Comparison of ENCODE assay signal across 19 cellular contexts in genomic region chr9:72826954-72827953, GRCh38.
DNase-seq lines count a peak whose midpoint lies in the region; ATAC-seq and TF ChIP-seq lines count a peak whose summit lies in the region.
"Had no signal": no experiment of that assay in that cellular context is flagged by ENCODE, and none has a peak within 500 bp of the region (broad histone marks: within the 10 kb centered on the region; RNA-seq: fewer than 3 reads in every experiment).

No MANE protein-coding gene starts in this region.

- no peaks in the 10 kb centered on the region for H3K9me3 Mint-ChIP-seq in stimulated activated effector memory CD8-positive, alpha-beta T cell treated with anti-CD3 and anti-CD28 coated beads, Interleukin-12 subunit alpha, Interleukin-12 subunit beta, amount 100 ng/mL, for 72 hours
- H3K9me3 Mint-ChIP-seq: activated naive CD8-positive, alpha-beta T cell treated with anti-CD3 and anti-CD28 coated beads for 36 hours; central memory CD8-positive, alpha-beta T cell; effector memory CD8-positive, alpha-beta T cell had no signal

- H3K4me1 ChIP-seq in heart left ventricle (peaks cover 0 to 17% (median 0%) of the 10 kb centered on the region in 12 donors), muscle layer of duodenum (ENCODE audit: control insufficient read depth in 1 of 2, insufficient read depth in 2 of 2, low read length in 2 of 2) (peaks cover 0 to 7% of the 10 kb centered on the region in 2 donors), uterus (no peaks in the 10 kb centered on the region)

- peaks cover 3% of the 10 kb centered on the region for H3K4me1 Mint-ChIP-seq in stimulated activated effector memory CD8-positive, alpha-beta T cell treated with anti-CD3 and anti-CD28 coated beads, Interleukin-12 subunit alpha, Interleukin-12 subunit beta, amount 100 ng/mL, for 72 hours
- H3K4me1 Mint-ChIP-seq: activated naive CD8-positive, alpha-beta T cell treated with anti-CD3 and anti-CD28 coated beads for 36 hours; central memory CD8-positive, alpha-beta T cell had no signal

- H3K27me3 ChIP-seq in heart left ventricle (no peaks in the 10 kb centered on the region), muscle layer of duodenum (ENCODE audit: low read depth, low read length) (no peaks in the 10 kb centered on the region), uterus (no peaks in the 10 kb centered on the region)
- H3K27me3 ChIP-seq: BLaER1 treated with 17β-estradiol and CSF1 and Interleukin-3, amounts not matched to agents 10 nM and 100 nM; SJSA1; testis had no signal

- H3K9me3 ChIP-seq in heart left ventricle (no peaks in the 10 kb centered on the region), muscle layer of duodenum (ENCODE audit: control insufficient read depth in 1 of 2, low read length in 2 of 2) (no peaks in the 10 kb centered on the region), uterus (no peaks in the 10 kb centered on the region)
- H3K9me3 ChIP-seq: BLaER1 treated with 17β-estradiol and CSF1 and Interleukin-3, amounts not matched to agents 10 nM and 100 nM; SJSA1; testis had no signal

- H3K4me3 Mint-ChIP-seq in stimulated activated effector memory CD8-positive, alpha-beta T cell treated with anti-CD3 and anti-CD28 coated beads, Interleukin-12 subunit alpha, Interleukin-12 subunit beta, amount 100 ng/mL, for 72 hours, result no peak overlapping the region
- H3K4me3 Mint-ChIP-seq: activated naive CD8-positive, alpha-beta T cell treated with anti-CD3 and anti-CD28 coated beads for 36 hours; central memory CD8-positive, alpha-beta T cell; effector memory CD8-positive, alpha-beta T cell had no signal

- TF ChIP-seq POLR2A in heart left ventricle (IDR thresholded peaks at IDR 0.05) (no peak), uterus (IDR thresholded peaks at IDR 0.05) (no peak)

- 56 to 68% (median 64%) methylated on average over 7 of the region's 7 CpGs for WGBS in heart left ventricle, 4 donors

- DNase-seq in astrocyte of the hippocampus (ENCODE audit: low read depth, low spot score) (peak; percentile 11), heart left ventricle (no peak), uterus (no peak), COLO668 (lab: John Stamatoyannopoulos, UW; ENCODE audit: unreplicated experiment) (no peak)
- DNase-seq in stimulated activated effector memory CD8-positive, alpha-beta T cell treated with anti-CD3 and anti-CD28 coated beads, Interleukin-12 subunit alpha, Interleukin-12 subunit beta, amount 100 ng/mL, for 72 hours (ENCODE audit: low spot score in 2 of 2), result no peak
- DNase-seq: activated CD4-positive, alpha-beta T cell treated with anti-CD3 and anti-CD28 coated beads for 4 hours; activated naive CD8-positive, alpha-beta T cell treated with anti-CD3 and anti-CD28 coated beads for 36 hours; DMS79 treated with DMSO at 0.1 percent for 48 hours; effector memory CD8-positive, alpha-beta T cell; NCI-H1105 treated with DMSO at 0.1 percent for 48 hours; T1000; testis had no signal

- H3K4me3 ChIP-seq in heart left ventricle (peak overlapping the region in 1 of 12 donors; percentile 29), muscle layer of duodenum (ENCODE audit: low read depth in 1 of 2, low read length in 2 of 2) (no peak overlapping the region), uterus (no peak overlapping the region)
- H3K4me3 ChIP-seq: BLaER1 treated with 17β-estradiol and CSF1 and Interleukin-3, amounts not matched to agents 10 nM and 100 nM; SJSA1; testis had no signal

- H3K27ac ChIP-seq in heart left ventricle, result peak overlapping the region; percentile 2 to 82 (median 26)
- H3K27ac ChIP-seq in muscle layer of duodenum (ENCODE audit: low read length), result peak overlapping the region; percentile 14
- peak overlapping the region; percentile 20 to 29 for H3K27ac ChIP-seq in uterus
- H3K27ac ChIP-seq: BLaER1 treated with 17β-estradiol and CSF1 and Interleukin-3, amounts not matched to agents 10 nM and 100 nM; HL-60; KMS-11; SJSA1 had no signal

- TF ChIP-seq CTCF in heart left ventricle (IDR thresholded peaks at IDR 0.05) (no peak), uterus (IDR thresholded peaks at IDR 0.05) (no peak)

- no peak overlapping the region for H3K27ac Mint-ChIP-seq in stimulated activated effector memory CD8-positive, alpha-beta T cell treated with anti-CD3 and anti-CD28 coated beads, Interleukin-12 subunit alpha, Interleukin-12 subunit beta, amount 100 ng/mL, for 72 hours
- H3K27ac Mint-ChIP-seq: activated naive CD8-positive, alpha-beta T cell treated with anti-CD3 and anti-CD28 coated beads for 36 hours; effector memory CD8-positive, alpha-beta T cell had no signal

- peak; percentile 34 to 79 (median 75) for ATAC-seq in heart left ventricle
- ATAC-seq in HG03442 (IDR thresholded peaks at IDR 0.05; ENCODE audit: unreplicated experiment), result no peak
- ATAC-seq in stimulated activated effector memory CD8-positive, alpha-beta T cell treated with anti-CD3 and anti-CD28 coated beads, Interleukin-12 subunit alpha, Interleukin-12 subunit beta, amount 100 ng/mL, for 72 hours, result no peak
- ATAC-seq: effector memory CD8-positive, alpha-beta T cell had no signal

- intact Hi-C loops in heart left ventricle (cut with DNase I) (loop anchor here in 4 of 10 donors (10.0 kb wide), 3 partner anchors 202 to 782 kb away; no protein-coding TSS in a partner anchor), uterus (cut with DNase I; ENCODE audit: low total_unique reads) (no loop called here)

- no peaks in the 10 kb centered on the region for H3K36me3 Mint-ChIP-seq in stimulated activated effector memory CD8-positive, alpha-beta T cell treated with anti-CD3 and anti-CD28 coated beads, Interleukin-12 subunit alpha, Interleukin-12 subunit beta, amount 100 ng/mL, for 72 hours
- H3K36me3 Mint-ChIP-seq: activated naive CD8-positive, alpha-beta T cell treated with anti-CD3 and anti-CD28 coated beads for 36 hours had no signal

- H3K36me3 ChIP-seq in heart left ventricle (no peaks in the 10 kb centered on the region), muscle layer of duodenum (ENCODE audit: control insufficient read depth in 1 of 2, insufficient read depth in 2 of 2, low read length in 2 of 2) (no peaks in the 10 kb centered on the region), uterus (no peaks in the 10 kb centered on the region)
- H3K36me3 ChIP-seq: BLaER1 treated with 17β-estradiol and CSF1 and Interleukin-3, amounts not matched to agents 10 nM and 100 nM; SJSA1 had no signal

Comparison
In these comparisons a context has a peak if more than half of its experiments do, and no peak if none do; other contexts are left out.
1. ATAC-seq: peak in heart left ventricle (4 of 4); none in HG03442 (single experiment) and stimulated activated effector memory CD8-positive, alpha-beta T cell treated with anti-CD3 and anti-CD28 coated beads, Interleukin-12 subunit alpha, Interleukin-12 subunit beta, amount 100 ng/mL, for 72 hours (single experiment).
2. Peak in every context shown above with its lines, with median percentiles within 50 percentile points of each other: H3K27ac ChIP-seq.